1 cellular context compared by ENCODE assay signal in genomic region chr1:167630568-167631385, GRCh38.
TF ChIP-seq lines count a peak whose summit lies in the region.

No MANE protein-coding gene starts in this region.

TF ChIP-seq in GM12878, 131 proteins besides CTCF, POLR2A, EP300 and RAD21 (continued from another document and continues in another):
- TF ChIP-seq STAT1 (conservative IDR thresholded peaks at IDR 0.05), result 0 out of 2 replicates have a peak, but pooled peaks have one; percentile 33
- TF ChIP-seq IKZF2 (IDR thresholded peaks at IDR 0.05), result peak in 1 of 2 experiments; percentile 59; a peak in 2 of 4 replicates
- no peak for TF ChIP-seq NR2F1 (conservative IDR thresholded peaks at IDR 0.05)
- no peak for TF ChIP-seq ZNF622 (IDR thresholded peaks at IDR 0.05)
- no peak for TF ChIP-seq NFXL1 (IDR thresholded peaks at IDR 0.05; ENCODE audit: borderline replicate concordance)
- TF ChIP-seq SPI1 (IDR thresholded peaks at IDR 0.05; ENCODE audit: borderline replicate concordance, insufficient read depth, low read depth, low read length), result peak; percentile 65
- TF ChIP-seq ZNF384 (IDR thresholded peaks at IDR 0.05; ENCODE audit: borderline replicate concordance, low read depth, low read length), result peak; percentile 85
- no peak for TF ChIP-seq ATF7 (IDR thresholded peaks at IDR 0.05; ENCODE audit: low read depth)
- no peak for TF ChIP-seq E4F1 (IDR thresholded peaks at IDR 0.05; ENCODE audit: borderline replicate concordance, partially characterized antibody)
- 0 out of 2 replicates have a peak, but pooled peaks have one; percentile 11 for TF ChIP-seq CREB1 (IDR thresholded peaks at IDR 0.05; ENCODE audit: low read depth)
- TF ChIP-seq TAF1 (IDR thresholded peaks at IDR 0.05; ENCODE audit: borderline replicate concordance, low read depth, low read length), result peak; percentile 40; the same call in 1 of the 2 replicates
- TF ChIP-seq SIX5 (IDR thresholded peaks at IDR 0.05; ENCODE audit: low read depth, low read length, severe bottlenecking), result no peak
- no peak for TF ChIP-seq SUPT20H (IDR thresholded peaks at IDR 0.05; ENCODE audit: borderline replicate concordance, control insufficient read depth, low read depth, low read length)
- no peak for TF ChIP-seq ELK1 (IDR thresholded peaks at IDR 0.05; ENCODE audit: low read depth, low read length)
- TF ChIP-seq ZSCAN29 (IDR thresholded peaks at IDR 0.05), result no peak
- TF ChIP-seq CBX3 (IDR thresholded peaks at IDR 0.05; ENCODE audit: borderline replicate concordance, low read depth), result no peak
- TF ChIP-seq MYC (IDR thresholded peaks at IDR 0.05; ENCODE audit: insufficient read depth, insufficient read length, insufficient replicate concordance, low read length, severe bottlenecking), result no peak
- TF ChIP-seq POLR2AphosphoS5 (IDR thresholded peaks at IDR 0.05; ENCODE audit: low read length), result peak; percentile 79
- no peak for TF ChIP-seq RUNX3 (IDR thresholded peaks at IDR 0.05; ENCODE audit: low read length)
- TF ChIP-seq RB1 (IDR thresholded peaks at IDR 0.05; ENCODE audit: borderline replicate concordance), result no peak
- TF ChIP-seq NFIC (IDR thresholded peaks at IDR 0.05; ENCODE audit: low read depth, low read length), result peak; percentile 67; the same call in 1 of the 2 replicates
- peak; percentile 30; the same call in 1 of the 3 replicates for TF ChIP-seq POU2F2 (IDR thresholded peaks at IDR 0.05; ENCODE audit: borderline replicate concordance, low read depth, low read length)
- TF ChIP-seq ZNF217 (IDR thresholded peaks at IDR 0.05), result no peak
- TF ChIP-seq NBN (IDR thresholded peaks at IDR 0.05), result 0 out of 2 replicates have a peak, but pooled peaks have one; percentile 53
- peak; percentile 68; the same call in 1 of the 2 replicates for TF ChIP-seq CHD1 (IDR thresholded peaks at IDR 0.05; ENCODE audit: low read depth, low read length)
- TF ChIP-seq PBX3 (IDR thresholded peaks at IDR 0.05; ENCODE audit: insufficient replicate concordance, low read depth, low read length), result no peak
- TF ChIP-seq PML (IDR thresholded peaks at IDR 0.05; ENCODE audit: low read length), result no peak; the same call in 1 of the 2 replicates
- TF ChIP-seq NR2C2 (IDR thresholded peaks at IDR 0.05; ENCODE audit: borderline replicate concordance, control insufficient read depth, insufficient read length, low read depth), result no peak
- TF ChIP-seq BACH1 (IDR thresholded peaks at IDR 0.05; ENCODE audit: borderline replicate concordance), result no peak
- no peak for TF ChIP-seq RFX5 (IDR thresholded peaks at IDR 0.05; ENCODE audit: low read depth, low read length)
- TF ChIP-seq MYB (IDR thresholded peaks at IDR 0.05; ENCODE audit: borderline replicate concordance, low read depth, low read length), result no peak
- peak; percentile 47; the same call in 1 of the 2 replicates for TF ChIP-seq ZNF687 (IDR thresholded peaks at IDR 0.05)
- TF ChIP-seq REST (IDR thresholded peaks at IDR 0.05; ENCODE audit: low read depth, low read length), result no peak
- no peak for TF ChIP-seq PAX5 (IDR thresholded peaks at IDR 0.05; ENCODE audit: borderline replicate concordance, low read depth, low read length)
- no peak for TF ChIP-seq TARDBP (IDR thresholded peaks at IDR 0.05; ENCODE audit: borderline replicate concordance)
- TF ChIP-seq CBFB (IDR thresholded peaks at IDR 0.05; ENCODE audit: low read depth), result 0 out of 2 replicates have a peak, but pooled peaks have one; percentile 28
- TF ChIP-seq YBX1 (IDR thresholded peaks at IDR 0.05), result no peak
- no peak for TF ChIP-seq EGR1 (IDR thresholded peaks at IDR 0.05; ENCODE audit: borderline replicate concordance in 1 of 2, low read depth in 2 of 2, low read length in 2 of 2)
- TF ChIP-seq SMAD1 (IDR thresholded peaks at IDR 0.05; ENCODE audit: low read depth, partially characterized antibody), result no peak
- TF ChIP-seq TCF3 (IDR thresholded peaks at IDR 0.05; ENCODE audit: borderline replicate concordance, insufficient read depth, low read depth, low read length), result no peak
- no peak for TF ChIP-seq BRCA1 (IDR thresholded peaks at IDR 0.05; ENCODE audit: low read depth, low read length)
- no peak for TF ChIP-seq FOXK2 (IDR thresholded peaks at IDR 0.05)
- TF ChIP-seq HDGF (IDR thresholded peaks at IDR 0.05), result no peak
- TF ChIP-seq MXI1 (IDR thresholded peaks at IDR 0.05; ENCODE audit: low read depth, low read length), result peak; percentile 55; the same call in 1 of the 2 replicates
- no peak for TF ChIP-seq ZNF274 (IDR thresholded peaks at IDR 0.05; ENCODE audit: insufficient read depth, insufficient read length)
- TF ChIP-seq CREM (IDR thresholded peaks at IDR 0.05; ENCODE audit: low read depth), result no peak
- TF ChIP-seq PAX8 (IDR thresholded peaks at IDR 0.05), result no peak
- no peak for TF ChIP-seq EZH2 (IDR thresholded peaks at IDR 0.05; ENCODE audit: borderline replicate concordance, control insufficient read depth, low read depth, low read length)
- TF ChIP-seq BCLAF1 (IDR thresholded peaks at IDR 0.05), result no peak
- no peak for TF ChIP-seq SRF (IDR thresholded peaks at IDR 0.05; ENCODE audit: low read depth in 2 of 2, low read length in 2 of 2)
